9 cellular contexts compared by ENCODE assay signal in genomic region chr10:97279121-97279815, GRCh38. TPM values are rescaled to one million over a fixed set of nuclear protein-coding genes. Genes with fewer than 3 reads are reported as not detected.
DNase-seq lines count a peak whose midpoint lies in the region; ATAC-seq and TF ChIP-seq lines count a peak whose summit lies in the region.
"Had no signal": no experiment of that assay in that cellular context is flagged by ENCODE, and none has a peak within 500 bp of the region (broad histone marks: within the 10 kb centered on the region; RNA-seq: fewer than 3 reads in every experiment).

No MANE protein-coding gene starts in this region.

- TF ChIP-seq RAD21 in SK-N-SH (IDR thresholded peaks at IDR 0.05; ENCODE audit: low read length): no peak

- peak overlapping the region; percentile 65; the same call in 1 of the 2 replicates for H3K4me2 ChIP-seq in SK-N-SH
- H3K4me2 ChIP-seq in smooth muscle cell: no peak overlapping the region

- H4K20me1 ChIP-seq in SK-N-SH (ENCODE audit: insufficient read depth) (peaks cover 5% of the 10 kb centered on the region; the same call in 1 of the 2 replicates), smooth muscle cell (ENCODE audit: low read depth) (peaks cover 5% of the 10 kb centered on the region)

- WGBS in SK-N-SH (ENCODE audit: low lambda C conversion rate): 56% methylated on average over 9 of the region's 9 CpGs
- 82% methylated on average over 9 of the region's 9 CpGs for WGBS in smooth muscle cell (ENCODE audit: low lambda C conversion rate)

- intact Hi-C loops in left ventricle myocardium superior (cut with micrococcal nuclease): no loop called here

- H3K9me3 ChIP-seq in HEK293 (ENCODE audit: control insufficient read depth, insufficient read depth, low read depth, low read length) (no peaks in the 10 kb centered on the region), SK-N-SH (no peaks in the 10 kb centered on the region), smooth muscle cell (replicated peaks; ENCODE audit: low read depth) (no peaks in the 10 kb centered on the region)

- peak; percentile 41 for ATAC-seq in left ventricle myocardium superior

- no peak overlapping the region for H3K4me3 ChIP-seq in HEK293 (ENCODE audit: low read depth, low read length)
- H3K4me3 ChIP-seq in SK-N-SH (ENCODE audit: low read depth in 2 of 2, low read length in 1 of 2): no peak overlapping the region
- no peak overlapping the region for H3K4me3 ChIP-seq in smooth muscle cell

- POLR2A ChIA-PET in HEK293 (lab: Yijun Ruan, JAX) (interaction anchor here (0.5 to 1.3 kb wide), 6 partner anchors 10 to 121 kb away, joined by 3 to 7 read pairs (median 4); partner anchors contain the start of gene FRAT1), SK-N-SH (lab: Yijun Ruan, JAX) (interaction anchor here (0.6 to 1.9 kb wide), 3 partner anchors 13 to 121 kb away, joined by 3 to 6 read pairs (median 3); partner anchors contain the start of genes ARHGAP19 and FRAT2)

- peaks cover 5% of the 10 kb centered on the region; the same call in 1 of the 2 replicates for H3K4me1 ChIP-seq in HEK293 (ENCODE audit: control insufficient read depth, insufficient read depth, low read length)
- peaks cover 0 to 18% of the 10 kb centered on the region in 2 experiments for H3K4me1 ChIP-seq in SK-N-SH (ENCODE audit: control insufficient read depth in 1 of 2, insufficient read depth in 2 of 2, low read depth in 1 of 2, low read length in 1 of 2)
- H3K4me1 ChIP-seq in smooth muscle cell (ENCODE audit: low read depth): no peaks in the 10 kb centered on the region

- peaks cover 19% of the 10 kb centered on the region for H3F3A ChIP-seq in SK-N-SH (replicated peaks; ENCODE audit: insufficient read depth)
- H3F3A ChIP-seq in smooth muscle cell (ENCODE audit: low read depth): no peaks in the 10 kb centered on the region

- CTCF ChIA-PET in HEK293 (lab: Yijun Ruan, JAX) (interaction anchor here (0.6 to 3.2 kb wide), 41 partner anchors 8 to 1871 kb away, joined by 3 to 40 read pairs (median 5); partner anchors contain the start of genes ARHGAP19, FRAT1 and RRP12), SK-N-SH (lab: Yijun Ruan, JAX) (interaction anchor here (0.7 to 2.7 kb wide), 34 partner anchors 8 to 859 kb away, joined by 3 to 57 read pairs (median 6); partner anchors contain the start of genes ARHGAP19, FRAT1 and FRAT2)

- no peaks in the 10 kb centered on the region for H3K27me3 ChIP-seq in SK-N-SH (ENCODE audit: insufficient read depth)
- H3K27me3 ChIP-seq in smooth muscle cell (ENCODE audit: low read depth): no peaks in the 10 kb centered on the region

- H2AFZ ChIP-seq in SK-N-SH (ENCODE audit: low read depth) (no peak overlapping the region), smooth muscle cell (ENCODE audit: low read depth) (no peak overlapping the region)

- DNase-seq in SK-N-SH (no peak), left ventricle myocardium superior (no peak), smooth muscle cell (lab: John Stamatoyannopoulos, UW; ENCODE audit: unreplicated experiment) (no peak), retina (no peak), cortex of kidney (lab: John Stamatoyannopoulos, UW) (no peak)
- DNase-seq in effector CD8-positive, alpha-beta T cell (lab: John Stamatoyannopoulos, UW): no peak
- no peak for DNase-seq in stimulated activated naive CD4-positive, alpha-beta T cell (lab: John Stamatoyannopoulos, UW)
- DNase-seq: activated naive CD4-positive, alpha-beta T cell treated with anti-CD3 and anti-CD28 coated beads, Interleukin-2, amount 10 ng/mL, durations not matched to agents 7 days and 5 days had no signal

- H3K9me2 ChIP-seq in SK-N-SH: no peaks in the 10 kb centered on the region

- H3K79me2 ChIP-seq in SK-N-SH (ENCODE audit: insufficient read depth): peaks cover 30% of the 10 kb centered on the region
- peaks cover 19% of the 10 kb centered on the region for H3K79me2 ChIP-seq in smooth muscle cell (ENCODE audit: low read depth)

- no peak for TF ChIP-seq EP300 in SK-N-SH (IDR thresholded peaks at IDR 0.05; ENCODE audit: borderline replicate concordance in 1 of 2, low read depth in 1 of 2, low read length in 1 of 2)

- H3K27ac ChIP-seq in HEK293 (ENCODE audit: extremely low read depth, low read depth, low read length) (no peak overlapping the region), SK-N-SH (ENCODE audit: low read depth in 2 of 2, low read length in 1 of 2) (peak overlapping the region; percentile 78 to 84), smooth muscle cell (ENCODE audit: low read depth) (peak overlapping the region; percentile 3)

- no peak for TF ChIP-seq CTCF in HEK293 (tag by site-specific recombination; IDR thresholded peaks at IDR 0.05)
- TF ChIP-seq CTCF in SK-N-SH (IDR thresholded peaks at IDR 0.05): no peak
- no peak for TF ChIP-seq CTCF in smooth muscle cell (IDR thresholded peaks at IDR 0.05; ENCODE audit: borderline replicate concordance, insufficient read depth, poor library complexity, severe bottlenecking)

- H3K9ac ChIP-seq in SK-N-SH: peak overlapping the region; percentile 17; the same call in 1 of the 2 replicates
- H3K9ac ChIP-seq in smooth muscle cell (ENCODE audit: low read depth): no peak overlapping the region

- no peaks in the 10 kb centered on the region for H3K36me3 ChIP-seq in HEK293 (ENCODE audit: control insufficient read depth in 2 of 2, insufficient read depth in 1 of 2, low read length in 2 of 2)
- no peaks in the 10 kb centered on the region for H3K36me3 ChIP-seq in SK-N-SH (replicated peaks in 1 of 2; ENCODE audit: control insufficient read depth in 1 of 2, insufficient read depth in 2 of 2, low read length in 1 of 2)
- H3K36me3 ChIP-seq in smooth muscle cell (ENCODE audit: low read depth): no peaks in the 10 kb centered on the region

TF ChIP-seq in HEK293, 187 proteins besides CTCF, POLR2A, EP300 and RAD21 (continues in another document):
- no peak for TF ChIP-seq ZNF280D (tag by site-specific recombination; IDR thresholded peaks at IDR 0.05)
- TF ChIP-seq ZNF426 (tag by site-specific recombination; IDR thresholded peaks at IDR 0.05): no peak

TF ChIP-seq in SK-N-SH, 30 proteins besides CTCF, POLR2A, EP300 and RAD21:
- no peak for TF ChIP-seq USF2 (IDR thresholded peaks at IDR 0.05; ENCODE audit: borderline replicate concordance, low read depth, low read length)
- TF ChIP-seq, protein P1, sequence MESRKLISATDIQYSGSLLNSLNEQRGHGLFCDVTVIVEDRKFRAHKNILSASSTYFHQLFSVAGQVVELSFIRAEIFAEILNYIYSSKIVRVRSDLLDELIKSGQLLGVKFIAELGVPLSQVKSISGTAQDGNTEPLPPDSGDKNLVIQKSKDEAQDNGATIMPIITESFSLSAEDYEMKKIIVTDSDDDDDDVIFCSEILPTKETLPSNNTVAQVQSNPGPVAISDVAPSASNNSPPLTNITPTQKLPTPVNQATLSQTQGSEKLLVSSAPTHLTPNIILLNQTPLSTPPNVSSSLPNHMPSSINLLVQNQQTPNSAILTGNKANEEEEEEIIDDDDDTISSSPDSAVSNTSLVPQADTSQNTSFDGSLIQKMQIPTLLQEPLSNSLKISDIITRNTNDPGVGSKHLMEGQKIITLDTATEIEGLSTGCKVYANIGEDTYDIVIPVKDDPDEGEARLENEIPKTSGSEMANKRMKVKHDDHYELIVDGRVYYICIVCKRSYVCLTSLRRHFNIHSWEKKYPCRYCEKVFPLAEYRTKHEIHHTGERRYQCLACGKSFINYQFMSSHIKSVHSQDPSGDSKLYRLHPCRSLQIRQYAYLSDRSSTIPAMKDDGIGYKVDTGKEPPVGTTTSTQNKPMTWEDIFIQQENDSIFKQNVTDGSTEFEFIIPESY (IDR thresholded peaks at IDR 0.05; ENCODE audit: borderline replicate concordance, low read depth): 0 out of 2 replicates have a peak, but pooled peaks have one; percentile 2
- no peak for TF ChIP-seq RCOR1 (IDR thresholded peaks at IDR 0.05; ENCODE audit: low read length)
- TF ChIP-seq, protein P2, sequence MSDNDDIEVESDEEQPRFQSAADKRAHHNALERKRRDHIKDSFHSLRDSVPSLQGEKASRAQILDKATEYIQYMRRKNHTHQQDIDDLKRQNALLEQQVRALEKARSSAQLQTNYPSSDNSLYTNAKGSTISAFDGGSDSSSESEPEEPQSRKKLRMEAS (IDR thresholded peaks at IDR 0.05; ENCODE audit: low read depth): no peak
- no peak for TF ChIP-seq JUND (IDR thresholded peaks at IDR 0.05)
- TF ChIP-seq TCF12 (IDR thresholded peaks at IDR 0.05): no peak
- TF ChIP-seq PBX3 (IDR thresholded peaks at IDR 0.05): no peak

RNA-seq across cellular contexts. Expression of gene ARHGAP19, which starts 13.2 kb away (rescaled TPM):
- polyA plus RNA-seq in SK-N-SH (2012; rRNA removed) (3.8 and 4.5 TPM in 2 replicates), smooth muscle cell (3.5 and 4.4 TPM in 2 replicates)
- 5.0 and 5.1 TPM in 2 replicates for polyA plus RNA-seq in SK-N-SH (2012; cell fraction: cytosol; rRNA removed)
- 7.0 and 8.5 TPM in 2 replicates for polyA plus RNA-seq in SK-N-SH (2012; cell fraction: nucleus; rRNA removed)
- total RNA-seq in left ventricle myocardium superior (3.3 TPM), smooth muscle cell (15.0 and 20.5 TPM in 2 replicates)

RNA-seq across cellular contexts. Expression of gene FRAT1, which starts 39.8 kb away (rescaled TPM):
- 1.3 and 1.8 TPM in 2 replicates for polyA plus RNA-seq in SK-N-SH (2012; rRNA removed)
- polyA plus RNA-seq in SK-N-SH (2012; cell fraction: cytosol; rRNA removed): 1.4 and 1.5 TPM in 2 replicates
- 0.89 and 1.2 TPM in 2 replicates for polyA plus RNA-seq in SK-N-SH (2012; cell fraction: nucleus; rRNA removed)
- 6.8 TPM for total RNA-seq in left ventricle myocardium superior
- total RNA-seq in smooth muscle cell: 0.58 and 1.3 TPM in 2 replicates
- 1.0 and 1.3 TPM in 2 replicates for polyA plus RNA-seq in smooth muscle cell

RNA-seq across cellular contexts. Expression of gene FRAT2, which starts 55.3 kb away (rescaled TPM):
- polyA plus RNA-seq in SK-N-SH (2012; rRNA removed) (2.3 and 2.4 TPM in 2 replicates), smooth muscle cell (5.9 and 7.7 TPM in 2 replicates)
- 2.5 and 2.9 TPM in 2 replicates for polyA plus RNA-seq in SK-N-SH (2012; cell fraction: cytosol; rRNA removed)
- polyA plus RNA-seq in SK-N-SH (2012; cell fraction: nucleus; rRNA removed): 1.4 and 1.7 TPM in 2 replicates
- total RNA-seq in left ventricle myocardium superior (9.0 TPM), smooth muscle cell (4.0 and 4.8 TPM in 2 replicates)
